In genomic region chr13:35164324-35164932, GRCh38 we compare ENCODE assay signal across 8 cellular contexts.
DNase-seq lines count a peak whose midpoint lies in the region; ATAC-seq, FAIRE-seq and TF ChIP-seq lines count a peak whose summit lies in the region.

No MANE protein-coding gene starts in this region.

- TF ChIP-seq POLR2A in heart left ventricle (IDR thresholded peaks at IDR 0.05), result no peak

- H3K9ac ChIP-seq in smooth muscle cell (ENCODE audit: low read depth), result no peak overlapping the region

- no peak overlapping the region for H3K27ac ChIP-seq in heart left ventricle
- H3K27ac ChIP-seq in smooth muscle cell (ENCODE audit: low read depth), result no peak overlapping the region

- no peaks in the 10 kb centered on the region for H3F3A ChIP-seq in smooth muscle cell (ENCODE audit: low read depth)

- no peaks in the 10 kb centered on the region for H3K79me2 ChIP-seq in smooth muscle cell (ENCODE audit: low read depth)

- H3K4me1 ChIP-seq in heart left ventricle (peaks cover 0 to 11% (median 0%) of the 10 kb centered on the region in 12 donors), smooth muscle cell (ENCODE audit: low read depth) (no peaks in the 10 kb centered on the region)

- H3K4me2 ChIP-seq in smooth muscle cell, result no peak overlapping the region

- DNase-seq in AG10803 (ENCODE audit: low read depth) (peak; percentile 47), NCI-H1417 (lab: John Stamatoyannopoulos, UW) (peak in 2 of 3 experiments; percentile 57 to 59), heart left ventricle (no peak), smooth muscle cell (lab: John Stamatoyannopoulos, UW; ENCODE audit: unreplicated experiment) (no peak), posterior cingulate gyrus (no peak)

- H3K4me3 ChIP-seq in AG10803 (ENCODE audit: low read length), result no peak overlapping the region
- no peak overlapping the region for H3K4me3 ChIP-seq in heart left ventricle
- no peak overlapping the region for H3K4me3 ChIP-seq in smooth muscle cell

- H3K27me3 ChIP-seq in heart left ventricle (no peaks in the 10 kb centered on the region), smooth muscle cell (ENCODE audit: low read depth) (no peaks in the 10 kb centered on the region)

- H2AFZ ChIP-seq in smooth muscle cell (ENCODE audit: low read depth), result no peak overlapping the region

- H3K9me3 ChIP-seq in heart left ventricle (no peaks in the 10 kb centered on the region), smooth muscle cell (replicated peaks; ENCODE audit: low read depth) (no peaks in the 10 kb centered on the region)

- FAIRE-seq in TTC549 (lab: Jason Lieb, UNC), result peak; percentile 77

- no peaks in the 10 kb centered on the region for H4K20me1 ChIP-seq in smooth muscle cell (ENCODE audit: low read depth)

- peak; percentile 76 for TF ChIP-seq CTCF in AG10803 (conservative IDR thresholded peaks at IDR 0.05; ENCODE audit: low read length)
- TF ChIP-seq CTCF in heart left ventricle (IDR thresholded peaks at IDR 0.05), result peak; percentile 39 to 77 (median 66)
- TF ChIP-seq CTCF in smooth muscle cell (IDR thresholded peaks at IDR 0.05; ENCODE audit: borderline replicate concordance, insufficient read depth, poor library complexity, severe bottlenecking), result peak; percentile 72

- H3K36me3 ChIP-seq in heart left ventricle (peaks cover 0 to 16% (median 0%) of the 10 kb centered on the region in 9 donors), smooth muscle cell (ENCODE audit: low read depth) (no peaks in the 10 kb centered on the region)

- ATAC-seq in GM18511 (IDR thresholded peaks at IDR 0.05; ENCODE audit: unreplicated experiment) (peak; percentile 79), HG02870 (IDR thresholded peaks at IDR 0.05; ENCODE audit: unreplicated experiment) (peak; percentile 60), heart left ventricle (peak in 3 of 4 donors; percentile 53 to 68 (median 61))

- intact Hi-C loops in heart left ventricle (cut with DNase I), result loop anchor here in 5 of 10 donors (5.0 to 10.0 kb wide), 4 partner anchors 1087 to 1367 kb away; no protein-coding TSS in a partner anchor
- intact Hi-C loops in posterior cingulate gyrus (cut with DNase I), result loop anchor here (5.0 kb wide), 1 partner anchor 1232 kb away; no protein-coding TSS in a partner anchor

Comparison
In these comparisons a context has a peak if more than half of its experiments do, and no peak if none do; other contexts are left out.
1. DNase-seq: peak in AG10803 (single experiment) and NCI-H1417 (2 of 3); none in heart left ventricle (0 of 5), smooth muscle cell (single experiment) and posterior cingulate gyrus (0 of 10).
2. Peak in every context shown above with its lines, with median percentiles within 50 percentile points of each other: CTCF ChIP-seq and ATAC-seq.